ENCODE assay signal across 8 cellular contexts in the genomic region with DNA sequence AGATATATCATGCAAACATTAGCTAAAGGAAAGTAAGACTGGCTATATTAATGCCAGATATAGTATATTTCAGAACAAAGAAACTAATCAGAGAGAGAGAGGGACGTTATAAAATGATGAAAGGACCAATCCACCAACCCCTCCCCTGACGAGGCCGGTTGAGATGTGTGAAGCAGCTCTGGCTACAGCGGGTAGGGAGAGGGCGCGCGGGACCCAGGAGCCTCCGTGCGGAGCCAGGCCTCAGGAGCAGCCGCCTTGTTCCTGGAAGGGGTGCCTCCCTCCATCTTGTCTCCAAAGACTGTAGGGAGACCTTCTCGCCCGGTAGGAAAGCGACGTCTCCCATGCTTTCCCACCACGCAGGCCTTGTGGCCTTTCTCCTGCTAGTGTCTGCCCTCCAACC. TPM values are rescaled to one million over a fixed set of nuclear protein-coding genes. Genes with fewer than 3 reads are reported as not detected.
DNase-seq lines count a peak whose midpoint lies in the region; ATAC-seq and TF ChIP-seq lines count a peak whose summit lies in the region.
"Not testable (repeated sequence)": the region's sequence is repeated elsewhere in the genome, so short reads cannot be mapped to it uniquely, and the experiment has no call there.

No MANE protein-coding gene starts in this region.

- CTCF ChIA-PET in CD8-positive, alpha-beta T cell (lab: Charles Lee); naive thymus-derived CD4-positive, alpha-beta T cell (lab: Charles Lee): not testable (repeated sequence)

- peak overlapping the region; percentile 82 for H2AFZ ChIP-seq in neuronal stem cell (ENCODE audit: low read length)

- not testable (repeated sequence) for DNase-seq in CD8-positive, alpha-beta T cell; naive thymus-derived CD4-positive, alpha-beta T cell; neuronal stem cell (ENCODE audit: low spot score); type B pancreatic cell (ENCODE audit: extremely low spot score, unreplicated experiment)
- peak in 2 of 3 experiments; percentile 4 to 48 for DNase-seq in NCI-H1417 (lab: John Stamatoyannopoulos, UW)

- H3K36me3 Mint-ChIP-seq in CD8-positive, alpha-beta T cell; type B pancreatic cell: not testable (repeated sequence)
- peaks cover 12% of the 10 kb centered on the region for H3K36me3 Mint-ChIP-seq in activated naive CD4-positive, alpha-beta T cell treated with anti-CD3 and anti-CD28 coated beads, Interleukin-2, amount 50 U/mL, for 24 hours
- H3K36me3 Mint-ChIP-seq in naive thymus-derived CD4-positive, alpha-beta T cell = peaks cover 0 to 23% (median 7%) of the 10 kb centered on the region in 5 donors

- TF ChIP-seq CTCF in CD8-positive, alpha-beta T cell (IDR thresholded peaks at IDR 0.05); type B pancreatic cell (conservative IDR thresholded peaks at IDR 0.05): not testable (repeated sequence)

- POLR2A ChIA-PET in CD8-positive, alpha-beta T cell (lab: Charles Lee); naive thymus-derived CD4-positive, alpha-beta T cell (lab: Charles Lee): not testable (repeated sequence)

- not testable (repeated sequence) for H3K14ac ChIP-seq in neuronal stem cell (ENCODE audit: low read length)

- H3K23ac ChIP-seq in neuronal stem cell (ENCODE audit: low read depth, low read length, poor library complexity) = not testable (repeated sequence)

- intact Hi-C loops in CD8-positive, alpha-beta T cell (cut with DNase I, micrococcal nuclease); naive thymus-derived CD4-positive, alpha-beta T cell (cut with micrococcal nuclease): not testable (repeated sequence)

- H3K27ac Mint-ChIP-seq in CD8-positive, alpha-beta T cell; activated naive CD4-positive, alpha-beta T cell treated with anti-CD3 and anti-CD28 coated beads, Interleukin-2, amount 50 U/mL, for 24 hours; naive thymus-derived CD4-positive, alpha-beta T cell; type B pancreatic cell: not testable (repeated sequence)

- not testable (repeated sequence) for H4K91ac ChIP-seq in neuronal stem cell (ENCODE audit: low read depth, low read length, poor library complexity)

- not testable (repeated sequence) for H3K4ac ChIP-seq in neuronal stem cell (ENCODE audit: low read length)

- H3K18ac ChIP-seq in neuronal stem cell (ENCODE audit: low read length) = not testable (repeated sequence)

- not testable (repeated sequence) for H3K4me1 Mint-ChIP-seq in CD8-positive, alpha-beta T cell (ENCODE audit: low read depth); type B pancreatic cell (ENCODE audit: unreplicated experiment)
- H3K4me1 Mint-ChIP-seq in activated naive CD4-positive, alpha-beta T cell treated with anti-CD3 and anti-CD28 coated beads, Interleukin-2, amount 50 U/mL, for 24 hours = peaks cover 13% of the 10 kb centered on the region
- peaks cover 0 to 16% (median 4%) of the 10 kb centered on the region in 7 donors for H3K4me1 Mint-ChIP-seq in naive thymus-derived CD4-positive, alpha-beta T cell

- H3K79me1 ChIP-seq in neuronal stem cell (ENCODE audit: low read depth, low read length) = not testable (repeated sequence)

- H3K27me3 ChIP-seq in CD8-positive, alpha-beta T cell (ENCODE audit: insufficient read depth, low read length); naive thymus-derived CD4-positive, alpha-beta T cell (ENCODE audit: control insufficient read depth in 2 of 2, insufficient read depth in 2 of 2, low read length in 2 of 2): not testable (repeated sequence)
- H3K27me3 ChIP-seq in ectodermal cell (ENCODE audit: control insufficient read depth, insufficient read depth, low read length, poor library complexity, severe bottlenecking) (peaks cover 78% of the 10 kb centered on the region), iPS-20b (ENCODE audit: insufficient read depth, low read length) (peaks cover 83% of the 10 kb centered on the region), neuronal stem cell (ENCODE audit: control insufficient read depth in 3 of 3, insufficient read depth in 3 of 3, low read depth in 1 of 3, low read length in 3 of 3) (peaks cover 2 to 45% (median 31%) of the 10 kb centered on the region in 3 experiments)

- H2BK5ac ChIP-seq in neuronal stem cell (ENCODE audit: low read length) = not testable (repeated sequence)

- H3K4me1 ChIP-seq in CD8-positive, alpha-beta T cell (ENCODE audit: insufficient read depth, low read length); ectodermal cell (ENCODE audit: control insufficient read depth, insufficient read depth, low read length); iPS-20b (ENCODE audit: insufficient read depth, low read length); naive thymus-derived CD4-positive, alpha-beta T cell (ENCODE audit: control insufficient read depth in 2 of 2, insufficient read depth in 2 of 2, low read length in 2 of 2); neuronal stem cell (ENCODE audit: control insufficient read depth in 2 of 2, insufficient read depth in 1 of 2, low read depth in 1 of 2, low read length in 2 of 2): not testable (repeated sequence)

- H3K9me3 Mint-ChIP-seq in CD8-positive, alpha-beta T cell = peaks cover 13% of the 10 kb centered on the region
- H3K9me3 Mint-ChIP-seq in activated naive CD4-positive, alpha-beta T cell treated with anti-CD3 and anti-CD28 coated beads, Interleukin-2, amount 50 U/mL, for 24 hours = peaks cover 17% of the 10 kb centered on the region
- peaks cover 10 to 30% (median 22%) of the 10 kb centered on the region in 11 donors for H3K9me3 Mint-ChIP-seq in naive thymus-derived CD4-positive, alpha-beta T cell
- H3K9me3 Mint-ChIP-seq in type B pancreatic cell = not testable (repeated sequence)

- not testable (repeated sequence) for H2BK12ac ChIP-seq in neuronal stem cell (ENCODE audit: low read length)

- ATAC-seq in CD8-positive, alpha-beta T cell; naive thymus-derived CD4-positive, alpha-beta T cell: not testable (repeated sequence)

- not testable (repeated sequence) for H2BK120ac ChIP-seq in neuronal stem cell (ENCODE audit: low read depth, low read length)

- H3K4me3 Mint-ChIP-seq in CD8-positive, alpha-beta T cell = peak overlapping the region; percentile 26
- peak overlapping the region; percentile 23 for H3K4me3 Mint-ChIP-seq in activated naive CD4-positive, alpha-beta T cell treated with anti-CD3 and anti-CD28 coated beads, Interleukin-2, amount 50 U/mL, for 24 hours
- H3K4me3 Mint-ChIP-seq in naive thymus-derived CD4-positive, alpha-beta T cell = peak overlapping the region in 8 of 10 donors; percentile 9 to 72 (median 28)
- H3K4me3 Mint-ChIP-seq in type B pancreatic cell = peak overlapping the region; percentile 51

- H3K4me2 ChIP-seq in neuronal stem cell (ENCODE audit: insufficient read depth, low read length, poor library complexity, severe bottlenecking) = peak overlapping the region; percentile 11

- not testable (repeated sequence) for H2BK15ac ChIP-seq in neuronal stem cell (ENCODE audit: low read length)

- H3K27me3 Mint-ChIP-seq in CD8-positive, alpha-beta T cell (ENCODE audit: low read depth) = peaks cover 42% of the 10 kb centered on the region
- peaks cover 31% of the 10 kb centered on the region for H3K27me3 Mint-ChIP-seq in activated naive CD4-positive, alpha-beta T cell treated with anti-CD3 and anti-CD28 coated beads, Interleukin-2, amount 50 U/mL, for 24 hours
- peaks cover 40 to 54% (median 48%) of the 10 kb centered on the region in 5 donors for H3K27me3 Mint-ChIP-seq in naive thymus-derived CD4-positive, alpha-beta T cell
- H3K27me3 Mint-ChIP-seq in type B pancreatic cell = peaks cover 61% of the 10 kb centered on the region

- not testable (repeated sequence) for H3K4me3 ChIP-seq in CD8-positive, alpha-beta T cell (ENCODE audit: low read depth, low read length); naive thymus-derived CD4-positive, alpha-beta T cell (ENCODE audit: low read length)
- H3K4me3 ChIP-seq in ectodermal cell (ENCODE audit: insufficient read depth, low read depth, low read length) (peak overlapping the region; percentile 22), iPS-20b (ENCODE audit: low read length) (peak overlapping the region; percentile 57; the same call in 1 of the 2 replicates), neuronal stem cell (ENCODE audit: low read length in 2 of 2) (peak overlapping the region in 1 of 2 donors; percentile 19)

- not testable (repeated sequence) for H2AK5ac ChIP-seq in neuronal stem cell (ENCODE audit: low read depth, low read length)

- H3K9ac ChIP-seq in iPS-20b (ENCODE audit: low read depth, low read length); neuronal stem cell (ENCODE audit: low read depth, low read length, poor library complexity): not testable (repeated sequence)

- H3K36me3 ChIP-seq in CD8-positive, alpha-beta T cell (ENCODE audit: insufficient read depth, low read length); ectodermal cell (ENCODE audit: control insufficient read depth, insufficient read depth, low read length); iPS-20b (ENCODE audit: insufficient read depth, low read depth, low read length); naive thymus-derived CD4-positive, alpha-beta T cell (ENCODE audit: control insufficient read depth in 2 of 3, insufficient read depth in 3 of 3, low read length in 3 of 3); neuronal stem cell (replicated peaks in 1 of 2; ENCODE audit: control insufficient read depth in 2 of 2, insufficient read depth in 2 of 2, low read length in 2 of 2): not testable (repeated sequence)

- whole genome bisulfite sequencing in ectodermal cell, 2 experiments = 0% methylated on average over 3 of the region's 15 CpGs; no CpG with 5 or more reads in 1 of the 2 experiments
- WGBS in neuronal stem cell (ENCODE audit: extremely low coverage in 2 of 2, insufficient read length in 2 of 2, insufficient replicate concordance in 1 of 2), 2 donors = no CpG with 5 or more reads among the region's 15 CpGs

- H3K27ac ChIP-seq in CD8-positive, alpha-beta T cell (ENCODE audit: low read depth, low read length); ectodermal cell (ENCODE audit: insufficient read depth, low read depth, low read length, poor library complexity, severe bottlenecking); iPS-20b (ENCODE audit: low read length); naive thymus-derived CD4-positive, alpha-beta T cell (ENCODE audit: low read depth, low read length); neuronal stem cell (replicated peaks; ENCODE audit: low read length): not testable (repeated sequence)

- H4K8ac ChIP-seq in neuronal stem cell (ENCODE audit: low read depth, low read length) = not testable (repeated sequence)

- H3K9me3 ChIP-seq in CD8-positive, alpha-beta T cell (ENCODE audit: low read length); ectodermal cell (ENCODE audit: control insufficient read depth, low read length); iPS-20b (ENCODE audit: insufficient read depth, low read depth, low read length); naive thymus-derived CD4-positive, alpha-beta T cell (ENCODE audit: control insufficient read depth in 2 of 3, low read length in 3 of 3): not testable (repeated sequence)
- peaks cover 2 to 13% of the 10 kb centered on the region in 2 donors for H3K9me3 ChIP-seq in neuronal stem cell (replicated peaks in 1 of 2; ENCODE audit: control insufficient read depth in 2 of 2, insufficient read depth in 1 of 2, low read depth in 1 of 2, low read length in 2 of 2)

RNA-seq across cellular contexts. Expression of gene NBPF20, which starts 5.4 kb away (rescaled TPM):
- total RNA-seq in CD8-positive, alpha-beta T cell = 1 to 10 TPM; 2.4 to 2.6 TPM
- polyA plus RNA-seq in ectodermal cell (2013, experiment 1 of 4) = 0.37 TPM
- 0.39 TPM for polyA plus RNA-seq in ectodermal cell (2013, experiment 2 of 4)
- polyA plus RNA-seq in ectodermal cell (2013, experiment 3 of 4) = 0.48 TPM
- polyA plus RNA-seq in ectodermal cell (2013, experiment 4 of 4) = 0.57 TPM
- 1 to 10 TPM in 4 of 5 experiments, under 1 TPM in 1; 0.94 to 6.0 (median 4.8) TPM for total RNA-seq in naive thymus-derived CD4-positive, alpha-beta T cell
- under 1 TPM; 0.60 to 0.68 TPM for polyA plus RNA-seq in naive thymus-derived CD4-positive, alpha-beta T cell
- polyA plus RNA-seq in neuronal stem cell (2013, experiment 1 of 2) = 0.43 TPM
- 0.50 TPM for polyA plus RNA-seq in neuronal stem cell (2013, experiment 2 of 2)
- total RNA-seq in type B pancreatic cell (ENCODE audit: low replicate concordance) = 2.0 and 4.3 TPM in 2 replicates
